14 cellular contexts compared by ENCODE assay signal in genomic region chr2:1716441-1716840, GRCh38. TPM values are rescaled to one million over a fixed set of nuclear protein-coding genes. Genes with fewer than 3 reads are reported as not detected.
DNase-seq lines count a peak whose midpoint lies in the region; ATAC-seq and TF ChIP-seq lines count a peak whose summit lies in the region.
"Had no signal": no experiment of that assay in that cellular context is flagged by ENCODE, and none has a peak within 500 bp of the region (broad histone marks: within the 10 kb centered on the region; RNA-seq: fewer than 3 reads in every experiment).

No MANE protein-coding gene starts in this region.

- H3K9ac ChIP-seq in SK-N-SH (no peak overlapping the region), neuronal stem cell (ENCODE audit: low read depth, low read length, poor library complexity) (no peak overlapping the region)

- in situ Hi-C loops in HAP-1 (cut with MboI; ENCODE audit: low sequenced_read_pairs): no loop called here

- intact Hi-C loops in esophagus muscularis mucosa (cut with DNase I): no loop called here

- peak overlapping the region; percentile 4 for H2BK5ac ChIP-seq in neuronal stem cell (ENCODE audit: low read length)

- H2AK5ac ChIP-seq in neuronal stem cell (ENCODE audit: low read depth, low read length): peak overlapping the region; percentile 78

- ATAC-seq in SK-N-SH treated with all-trans-retinoic acid at 6 μM for 48 hours: no peak

- POLR2A ChIA-PET in SK-N-SH (lab: Yijun Ruan, JAX): interaction anchor here (1.1 to 2.0 kb wide), 2 partner anchors 15 to 26 kb away, joined by 3 to 15 read pairs; no protein-coding TSS in a partner anchor

- H3K14ac ChIP-seq in neuronal stem cell (ENCODE audit: low read length): no peak overlapping the region

- no peaks in the 10 kb centered on the region for H3K27me3 ChIP-seq in SK-N-SH (ENCODE audit: insufficient read depth)
- no peaks in the 10 kb centered on the region for H3K27me3 ChIP-seq in esophagus muscularis mucosa
- peaks cover 0 to 4% (median 0%) of the 10 kb centered on the region in 3 experiments for H3K27me3 ChIP-seq in neuronal stem cell (ENCODE audit: control insufficient read depth in 3 of 3, insufficient read depth in 3 of 3, low read depth in 1 of 3, low read length in 3 of 3)
- H3K27me3 ChIP-seq in tibial nerve: no peaks in the 10 kb centered on the region
- no peaks in the 10 kb centered on the region for H3K27me3 ChIP-seq in HAP-1 (ENCODE audit: low read depth)

- no peak overlapping the region for H3K4me3 ChIP-seq in SK-N-SH (ENCODE audit: low read depth in 2 of 2, low read length in 1 of 2)
- no peak overlapping the region for H3K4me3 ChIP-seq in esophagus muscularis mucosa
- no peak overlapping the region for H3K4me3 ChIP-seq in neuronal stem cell (ENCODE audit: low read length in 2 of 2)
- no peak overlapping the region for H3K4me3 ChIP-seq in tibial nerve
- H3K4me3 ChIP-seq in HAP-1: no peak overlapping the region

- H2BK120ac ChIP-seq in neuronal stem cell (ENCODE audit: low read depth, low read length): no peak overlapping the region

- H3K27ac ChIP-seq in SK-N-SH (ENCODE audit: low read depth in 2 of 2, low read length in 1 of 2) (peak overlapping the region in 1 of 2 experiments; percentile 100; a peak in 2 of 4 replicates), esophagus muscularis mucosa (replicated peaks in 1 of 4) (peak overlapping the region; percentile 38 to 64 (median 46)), neuronal stem cell (replicated peaks; ENCODE audit: low read length) (no peak overlapping the region), tibial nerve (peak overlapping the region in 3 of 4 donors; percentile 5 to 71 (median 26))
- H3K27ac ChIP-seq: 22Rv1 had no signal

- no peaks in the 10 kb centered on the region for H3K9me2 ChIP-seq in SK-N-SH

- no peak for TF ChIP-seq EP300 in SK-N-SH (IDR thresholded peaks at IDR 0.05; ENCODE audit: borderline replicate concordance in 1 of 2, low read depth in 1 of 2, low read length in 1 of 2)
- TF ChIP-seq EP300 in esophagus muscularis mucosa (IDR thresholded peaks at IDR 0.05): no peak
- TF ChIP-seq EP300 in tibial nerve (IDR thresholded peaks at IDR 0.05): no peak

- no peak overlapping the region for H3K4ac ChIP-seq in neuronal stem cell (ENCODE audit: low read length)

- H3K4me1 ChIP-seq in SK-N-SH (ENCODE audit: control insufficient read depth in 1 of 2, insufficient read depth in 2 of 2, low read depth in 1 of 2, low read length in 1 of 2) (peaks cover 25 to 84% of the 10 kb centered on the region in 2 experiments), esophagus muscularis mucosa (peaks cover 55 to 80% (median 69%) of the 10 kb centered on the region in 4 donors), neuronal stem cell (ENCODE audit: control insufficient read depth in 2 of 2, insufficient read depth in 1 of 2, low read depth in 1 of 2, low read length in 2 of 2) (peaks cover 0 to 32% of the 10 kb centered on the region in 2 donors), tibial nerve (peaks cover 0 to 85% (median 29%) of the 10 kb centered on the region in 4 donors), HAP-1 (no peaks in the 10 kb centered on the region)

- CTCF ChIA-PET in SK-N-SH (lab: Yijun Ruan, JAX): interaction anchor here (0.8 to 2.1 kb wide), 3 partner anchors 12 to 34 kb away, joined by 3 to 5 read pairs (median 4); no protein-coding TSS in a partner anchor

- no peak overlapping the region for H2BK15ac ChIP-seq in neuronal stem cell (ENCODE audit: low read length)

- H4K91ac ChIP-seq in neuronal stem cell (ENCODE audit: low read depth, low read length, poor library complexity): no peak overlapping the region

- H2BK12ac ChIP-seq in neuronal stem cell (ENCODE audit: low read length): no peak overlapping the region

- H3K9me3 ChIP-seq in SK-N-SH (no peaks in the 10 kb centered on the region), esophagus muscularis mucosa (no peaks in the 10 kb centered on the region), neuronal stem cell (replicated peaks in 1 of 2; ENCODE audit: control insufficient read depth in 2 of 2, insufficient read depth in 1 of 2, low read depth in 1 of 2, low read length in 2 of 2) (no peaks in the 10 kb centered on the region), tibial nerve (no peaks in the 10 kb centered on the region), HAP-1 (no peaks in the 10 kb centered on the region)

- H3K18ac ChIP-seq in neuronal stem cell (ENCODE audit: low read length): peak overlapping the region; percentile 20

- H4K8ac ChIP-seq in neuronal stem cell (ENCODE audit: low read depth, low read length): no peak overlapping the region

- peaks cover 43% of the 10 kb centered on the region for H4K20me1 ChIP-seq in SK-N-SH (ENCODE audit: insufficient read depth)

- H3K4me2 ChIP-seq in SK-N-SH (no peak overlapping the region), neuronal stem cell (ENCODE audit: insufficient read depth, low read length, poor library complexity, severe bottlenecking) (no peak overlapping the region)

- TF ChIP-seq POLR2A in esophagus muscularis mucosa (IDR thresholded peaks at IDR 0.05; ENCODE audit: low read depth) (no peak), tibial nerve (IDR thresholded peaks at IDR 0.05) (no peak)

- DNase-seq in SK-N-SH (peak; percentile 27), esophagus muscularis mucosa (ENCODE audit: extremely low spot score) (no peak), neuronal stem cell (ENCODE audit: low spot score) (no peak), tibial nerve (ENCODE audit: low spot score in 2 of 2) (no peak), NCI-H187 (lab: John Stamatoyannopoulos, UW) (no peak), HAP-1 (ENCODE audit: low spot score in 2 of 2) (no peak), NCI-H1436 (lab: John Stamatoyannopoulos, UW) (no peak)
- DNase-seq: activated CD4-positive, alpha-beta T cell treated with anti-CD3 and anti-CD28 coated beads, Interleukin-2, amount 10 ng/mL, durations not matched to agents 24 days and 14 days; activated naive CD4-positive, alpha-beta T cell treated with anti-CD3 and anti-CD28 coated beads, Interleukin-2, amount 10 ng/mL, durations not matched to agents 7 days and 5 days; activated T-cell treated with anti-CD3 and anti-CD28 coated beads for 4 hours; DMS79; NCI-H446 treated with DMSO at 0.1 percent for 48 hours had no signal

- peaks cover 16% of the 10 kb centered on the region for H3K79me1 ChIP-seq in neuronal stem cell (ENCODE audit: low read depth, low read length)

- TF ChIP-seq CTCF in SK-N-SH (IDR thresholded peaks at IDR 0.05) (no peak), esophagus muscularis mucosa (IDR thresholded peaks at IDR 0.05) (no peak), tibial nerve (IDR thresholded peaks at IDR 0.05) (no peak)

- H3K36me3 ChIP-seq in SK-N-SH (replicated peaks in 1 of 2; ENCODE audit: control insufficient read depth in 1 of 2, insufficient read depth in 2 of 2, low read length in 1 of 2) (no peaks in the 10 kb centered on the region), esophagus muscularis mucosa (no peaks in the 10 kb centered on the region), neuronal stem cell (replicated peaks in 1 of 2; ENCODE audit: control insufficient read depth in 2 of 2, insufficient read depth in 2 of 2, low read length in 2 of 2) (no peaks in the 10 kb centered on the region), tibial nerve (no peaks in the 10 kb centered on the region), HAP-1 (replicated peaks) (no peaks in the 10 kb centered on the region)

- peak overlapping the region; percentile 68 for H3K23ac ChIP-seq in neuronal stem cell (ENCODE audit: low read depth, low read length, poor library complexity)

- peaks cover 89% of the 10 kb centered on the region for H3K79me2 ChIP-seq in SK-N-SH (ENCODE audit: insufficient read depth)

- TF ChIP-seq RAD21 in SK-N-SH (IDR thresholded peaks at IDR 0.05; ENCODE audit: low read length): no peak

- no peak overlapping the region for H2AFZ ChIP-seq in SK-N-SH (ENCODE audit: low read depth)
- no peak overlapping the region for H2AFZ ChIP-seq in neuronal stem cell (ENCODE audit: low read length)

- peaks cover 14% of the 10 kb centered on the region for H3F3A ChIP-seq in SK-N-SH (replicated peaks; ENCODE audit: insufficient read depth)

- WGBS in SK-N-SH (ENCODE audit: low lambda C conversion rate): 95% methylated on average over 9 of the region's 9 CpGs
- WGBS in esophagus muscularis mucosa: 88% methylated on average over 9 of the region's 9 CpGs
- no CpG with 5 or more reads among the region's 9 CpGs for WGBS in neuronal stem cell (ENCODE audit: extremely low coverage in 2 of 2, insufficient read length in 2 of 2, insufficient replicate concordance in 1 of 2), 2 donors
- WGBS in tibial nerve, 2 donors: 89 to 90% methylated on average over 9 of the region's 9 CpGs

TF ChIP-seq in SK-N-SH, 30 proteins besides CTCF, POLR2A, EP300 and RAD21 (continues in another document):
- no peak for TF ChIP-seq FOXM1 (IDR thresholded peaks at IDR 0.05; ENCODE audit: low read depth)
- no peak for TF ChIP-seq SIN3A (IDR thresholded peaks at IDR 0.05; ENCODE audit: borderline replicate concordance, low read depth, low read length)
- no peak for TF ChIP-seq EZH2phosphoT487 (IDR thresholded peaks at IDR 0.05; ENCODE audit: borderline replicate concordance, low read depth)
- no peak for TF ChIP-seq POLR2AphosphoS5 (IDR thresholded peaks at IDR 0.05; ENCODE audit: low read depth, low read length)
- no peak for TF ChIP-seq NFIC (IDR thresholded peaks at IDR 0.05; ENCODE audit: borderline replicate concordance)
- TF ChIP-seq RCOR1 (IDR thresholded peaks at IDR 0.05; ENCODE audit: low read length): no peak
- TF ChIP-seq RXRA (IDR thresholded peaks at IDR 0.05; ENCODE audit: borderline replicate concordance, low read depth): no peak
- TF ChIP-seq MXI1 (IDR thresholded peaks at IDR 0.05; ENCODE audit: low read depth, low read length): no peak

TF ChIP-seq in SK-N-SH treated with all-trans-retinoic acid at 6 μM for 48 hours, 23 proteins besides CTCF, POLR2A, EP300 and RAD21 (continues in another document):
- TF ChIP-seq GLIS3 (CRISPR knock-in tag; IDR thresholded peaks at IDR 0.05): no peak
- TF ChIP-seq ZNF70 (CRISPR knock-in tag; IDR thresholded peaks at IDR 0.05): no peak
- no peak for TF ChIP-seq RARB (CRISPR knock-in tag; IDR thresholded peaks at IDR 0.05)
- TF ChIP-seq ZFP30 (CRISPR knock-in tag; IDR thresholded peaks at IDR 0.05): no peak
- TF ChIP-seq ARNTL (CRISPR knock-in tag; IDR thresholded peaks at IDR 0.05; ENCODE audit: borderline replicate concordance, low read depth): no peak
- no peak for TF ChIP-seq ZNF8 (CRISPR knock-in tag; IDR thresholded peaks at IDR 0.05)

RNA-seq across cellular contexts. Expression of gene PXDN, which starts 27.9 kb away (rescaled TPM):
- polyA plus RNA-seq in SK-N-SH (2012; rRNA removed): 76.8 and 146 TPM in 2 replicates
- polyA plus RNA-seq in SK-N-SH (2012; cell fraction: cytosol; rRNA removed): 105 and 143 TPM in 2 replicates
- polyA plus RNA-seq in SK-N-SH (2012; cell fraction: nucleus; rRNA removed): 193 and 256 TPM in 2 replicates
- 10 to 100 TPM; 19.9 to 81.6 (median 50.1) TPM for total RNA-seq in esophagus muscularis mucosa
- polyA plus RNA-seq in neuronal stem cell (2013, experiment 1 of 2): 105 TPM
- polyA plus RNA-seq in neuronal stem cell (2013, experiment 2 of 2): 108 TPM
- total RNA-seq in tibial nerve: 10 to 100 TPM; 40.4 to 72.6 (median 52.4) TPM
